9 cellular contexts compared by ENCODE assay signal in the genomic region with DNA sequence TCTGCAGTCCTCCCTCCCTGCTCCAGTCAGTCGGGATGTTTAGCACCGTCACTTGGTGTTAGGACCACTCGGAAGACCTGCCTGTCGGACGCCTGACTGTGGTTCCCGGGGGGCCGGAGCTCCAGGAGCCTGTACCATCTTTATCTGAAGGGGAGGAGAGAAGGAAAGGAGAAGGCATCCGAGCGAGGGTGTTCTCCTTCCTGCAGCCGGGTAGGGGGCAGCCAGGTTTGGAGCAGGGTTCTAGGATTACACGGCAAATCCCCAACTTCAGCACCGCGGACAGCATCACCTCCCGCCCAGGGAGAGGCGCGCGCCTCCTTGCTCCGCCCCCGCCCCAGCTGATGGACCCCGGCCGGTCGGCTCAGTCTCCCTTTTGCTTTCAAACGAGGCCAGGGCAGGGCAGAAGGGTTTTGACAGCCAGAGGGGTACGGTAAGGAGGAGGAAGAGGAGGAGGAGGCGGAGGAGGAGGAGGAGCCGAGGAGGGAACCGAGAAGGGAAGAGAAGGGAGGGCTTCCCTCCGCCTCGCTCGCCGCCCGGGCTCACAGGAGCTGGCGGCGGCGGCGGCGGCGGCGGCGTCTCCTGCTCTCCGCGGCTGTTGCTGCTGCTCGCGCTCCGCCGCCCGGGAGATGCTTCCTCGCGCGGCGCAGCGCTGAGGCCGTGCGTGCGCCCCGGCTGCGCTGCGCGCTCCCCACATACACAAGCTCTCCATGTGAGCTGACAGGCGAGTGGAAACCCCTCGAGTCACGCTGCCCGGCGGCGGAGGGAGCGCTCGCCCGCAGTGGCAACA. TPM values are rescaled to one million over a fixed set of nuclear protein-coding genes. Genes with fewer than 3 reads are reported as not detected.
DNase-seq lines count a peak whose midpoint lies in the region; ATAC-seq, FAIRE-seq and TF ChIP-seq lines count a peak whose summit lies in the region.
"Had no signal": no experiment of that assay in that cellular context is flagged by ENCODE, and none has a peak within 500 bp of the region (broad histone marks: within the 10 kb centered on the region; RNA-seq: fewer than 3 reads in every experiment).

No MANE protein-coding gene starts in this region.

- no peaks in the 10 kb centered on the region for H3K9me3 Mint-ChIP-seq in activated T-helper 2 cell treated with anti-CD3 and anti-CD28 coated beads, Interferon-gamma antibody, Interleukin-2, Interleukin-4, amounts not matched to agents 10 μg/mL and 5 μg/mL and 100 μg/mL, durations not matched to agents 14 hours and 24 hours and 36 hours
- H3K9me3 Mint-ChIP-seq in neural progenitor cell, result peaks cover 3% of the 10 kb centered on the region

- peak; percentile 47 for ATAC-seq in GM18907 (IDR thresholded peaks at IDR 0.05; ENCODE audit: unreplicated experiment)

- H3K36me3 Mint-ChIP-seq in activated T-helper 2 cell treated with anti-CD3 and anti-CD28 coated beads, Interferon-gamma antibody, Interleukin-2, Interleukin-4, amounts not matched to agents 10 μg/mL and 5 μg/mL and 100 μg/mL, durations not matched to agents 14 hours and 24 hours and 36 hours (ENCODE audit: low read depth), result no peaks in the 10 kb centered on the region
- no peaks in the 10 kb centered on the region for H3K36me3 Mint-ChIP-seq in neural progenitor cell

- H3K27ac ChIP-seq in neural progenitor cell, result no peak overlapping the region

- peak overlapping the region; percentile 79 for H3K4me3 ChIP-seq in neural progenitor cell

- peak; percentile 13 for DNase-seq in A172 (ENCODE audit: low spot score)
- DNase-seq in NCI-H2171 (lab: John Stamatoyannopoulos, UW), result peak; percentile 78
- DNase-seq in activated T-helper 2 cell treated with anti-CD3 and anti-CD28 coated beads, Interferon-gamma antibody, Interleukin-2, Interleukin-4, amounts not matched to agents 10 μg/mL and 5 μg/mL and 100 μg/mL, durations not matched to agents 14 hours and 24 hours and 36 hours (ENCODE audit: low spot score), result peak; percentile 17
- DNase-seq in globus pallidus (ENCODE audit: low spot score), result peak; percentile 20
- DNase-seq in neural progenitor cell (ENCODE audit: low spot score), result peak; percentile 96
- peak; percentile 68 for DNase-seq in urothelium cell line (ENCODE audit: low spot score)
- no peak for DNase-seq in stimulated activated naive CD4-positive, alpha-beta T cell (lab: John Stamatoyannopoulos, UW)

- peaks cover 26% of the 10 kb centered on the region for H3F3A ChIP-seq in neural progenitor cell (ENCODE audit: low read depth)

- TF ChIP-seq CTCF in neural progenitor cell (IDR thresholded peaks at IDR 0.05), result peak; percentile 45

- no peaks in the 10 kb centered on the region for H3K36me3 ChIP-seq in neural progenitor cell

- FAIRE-seq in urothelium cell line (lab: Jason Lieb, UNC), result no peak
- FAIRE-seq: endometrium had no signal

- peak overlapping the region; percentile 62 for H3K4me3 Mint-ChIP-seq in activated T-helper 2 cell treated with anti-CD3 and anti-CD28 coated beads, Interferon-gamma antibody, Interleukin-2, Interleukin-4, amounts not matched to agents 10 μg/mL and 5 μg/mL and 100 μg/mL, durations not matched to agents 14 hours and 24 hours and 36 hours (ENCODE audit: low read depth)
- peak overlapping the region; percentile 94 for H3K4me3 Mint-ChIP-seq in neural progenitor cell

- peaks cover 21% of the 10 kb centered on the region for H4K20me1 ChIP-seq in neural progenitor cell (ENCODE audit: low read depth)

- peak overlapping the region; percentile 84 for H2AFZ ChIP-seq in neural progenitor cell (replicated peaks)

- no peaks in the 10 kb centered on the region for H3K79me2 ChIP-seq in neural progenitor cell (ENCODE audit: low read depth)

- no peaks in the 10 kb centered on the region for H3K9me3 ChIP-seq in neural progenitor cell (ENCODE audit: low read depth)

- intact Hi-C loops in activated T-helper 2 cell treated with anti-CD3 and anti-CD28 coated beads, Interferon-gamma antibody, Interleukin-2, Interleukin-4, amounts not matched to agents 10 μg/mL and 5 μg/mL and 100 μg/mL, durations not matched to agents 14 hours and 24 hours and 36 hours (cut with micrococcal nuclease), result no loop called here

- no peaks in the 10 kb centered on the region for H3K4me1 ChIP-seq in neural progenitor cell

- no peak overlapping the region for H3K9ac ChIP-seq in neural progenitor cell

- peak overlapping the region; percentile 86 for H3K4me2 ChIP-seq in neural progenitor cell

- no peaks in the 10 kb centered on the region for H3K4me1 Mint-ChIP-seq in activated T-helper 2 cell treated with anti-CD3 and anti-CD28 coated beads, Interferon-gamma antibody, Interleukin-2, Interleukin-4, amounts not matched to agents 10 μg/mL and 5 μg/mL and 100 μg/mL, durations not matched to agents 14 hours and 24 hours and 36 hours (ENCODE audit: low read depth)
- H3K4me1 Mint-ChIP-seq in neural progenitor cell, result peaks cover 12% of the 10 kb centered on the region

- H3K27me3 Mint-ChIP-seq in activated T-helper 2 cell treated with anti-CD3 and anti-CD28 coated beads, Interferon-gamma antibody, Interleukin-2, Interleukin-4, amounts not matched to agents 10 μg/mL and 5 μg/mL and 100 μg/mL, durations not matched to agents 14 hours and 24 hours and 36 hours (ENCODE audit: low read depth), result peaks cover 19% of the 10 kb centered on the region
- H3K27me3 Mint-ChIP-seq in neural progenitor cell (ENCODE audit: insufficient read depth, low read depth), result peaks cover 14% of the 10 kb centered on the region

- no peak overlapping the region for H3K27ac Mint-ChIP-seq in activated T-helper 2 cell treated with anti-CD3 and anti-CD28 coated beads, Interferon-gamma antibody, Interleukin-2, Interleukin-4, amounts not matched to agents 10 μg/mL and 5 μg/mL and 100 μg/mL, durations not matched to agents 14 hours and 24 hours and 36 hours
- H3K27ac Mint-ChIP-seq in neural progenitor cell, result no peak overlapping the region

- H3K27me3 ChIP-seq in neural progenitor cell, result peaks cover 54% of the 10 kb centered on the region

RNA-seq across cellular contexts. Expression of a gene that starts 0.7 kb away (rescaled TPM):
- total RNA-seq in A172 (2014; rRNA removed; shearing (Covaris generic)), result 0.07 TPM in 1 of 2 replicates, not detected in the other
- total RNA-seq in activated T-helper 2 cell treated with anti-CD3 and anti-CD28 coated beads, Interferon-gamma antibody, Interleukin-2, Interleukin-4, amounts not matched to agents 10 μg/mL and 5 μg/mL and 100 μg/mL, durations not matched to agents 14 hours and 24 hours and 36 hours, result not detected in 2 replicates
- 110 and 126 TPM in 2 replicates for total RNA-seq in neural progenitor cell (ENCODE audit: low replicate concordance)

Comparison
In these comparisons a context has a peak if more than half of its experiments do, and no peak if none do; other contexts are left out.
1. DNase-seq: peak in A172 (single experiment), NCI-H2171 (single experiment), activated T-helper 2 cell treated with anti-CD3 and anti-CD28 coated beads, Interferon-gamma antibody, Interleukin-2, Interleukin-4, amounts not matched to agents 10 μg/mL and 5 μg/mL and 100 μg/mL, durations not matched to agents 14 hours and 24 hours and 36 hours (single experiment), globus pallidus (single experiment), neural progenitor cell (single experiment) and urothelium cell line (single experiment); none in stimulated activated naive CD4-positive, alpha-beta T cell (0 of 6).
2. RNA of a gene that starts 0.7 kb away (total RNA-seq): 110 to 126 TPM in neural progenitor cell; 0.07 TPM in A172 and not detected in activated T-helper 2 cell treated with anti-CD3 and anti-CD28 coated beads, Interferon-gamma antibody, Interleukin-2, Interleukin-4, amounts not matched to agents 10 μg/mL and 5 μg/mL and 100 μg/mL, durations not matched to agents 14 hours and 24 hours and 36 hours; every median in the first group is over 100 times any median in the second.